ENCODE assay signal across 16 cellular contexts in the genomic region with DNA sequence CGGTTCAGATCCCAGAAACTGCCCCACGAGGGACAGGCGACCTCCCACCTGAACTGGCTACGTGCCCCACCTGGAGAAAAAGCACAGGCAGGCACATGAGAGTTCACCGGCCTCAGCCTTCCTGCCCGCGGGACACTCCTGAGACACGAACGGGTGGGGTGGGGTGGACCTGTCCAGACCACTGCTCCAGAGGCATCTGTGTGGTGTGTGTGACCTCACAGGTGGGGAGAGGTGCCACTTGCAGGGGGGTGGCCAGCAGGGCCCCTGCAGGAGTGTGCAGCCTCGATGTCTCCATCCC.
"Had no signal": no experiment of that assay in that cellular context is flagged by ENCODE, and none has a peak within 500 bp of the region (broad histone marks: within the 10 kb centered on the region; RNA-seq: fewer than 3 reads in every experiment).

No MANE protein-coding gene starts in this region.

- H3K9me3 Mint-ChIP-seq: stimulated activated naive CD8-positive, alpha-beta T cell treated with anti-CD3 and anti-CD28 coated beads, Interleukin-15, Interleukin-2, amounts not matched to agents 100 ng/mL and 50 ng/mL, for 24 hours had no signal

- H3K4me3 ChIP-seq: cardiac muscle cell, gastrocnemius medialis, left ventricle myocardium inferior, prostate gland, SK-N-MC, uterus had no signal

- H3K27me3 Mint-ChIP-seq: stimulated activated naive CD8-positive, alpha-beta T cell treated with anti-CD3 and anti-CD28 coated beads, Interleukin-15, Interleukin-2, amounts not matched to agents 100 ng/mL and 50 ng/mL, for 24 hours had no signal

- DNase-seq: activated CD4-positive, alpha-beta T cell treated with anti-CD3 and anti-CD28 coated beads for 48 hours; activated CD8-positive, alpha-beta memory T cell treated with anti-CD3 and anti-CD28 coated beads for 24 hours; activated gamma-delta T cell; cortex of kidney; effector CD8-positive, alpha-beta T cell; gastrocnemius medialis; left ventricle myocardium inferior; mesenchymal stem cell; stimulated activated CD4-positive, alpha-beta T cell treated with anti-CD3 and anti-CD28 coated beads, Interleukin-2, amount 100 ng/mL, for 24 hours; uterus had no signal

- ATAC-seq: gastrocnemius medialis, sciatic nerve had no signal

- H3K27ac ChIP-seq: cardiac muscle cell, gastrocnemius medialis, left ventricle myocardium inferior, neutrophil, prostate gland, SK-N-MC, uterus had no signal

- H3K4me1 ChIP-seq: gastrocnemius medialis, prostate gland, uterus had no signal

- H3K27ac Mint-ChIP-seq: stimulated activated naive CD8-positive, alpha-beta T cell treated with anti-CD3 and anti-CD28 coated beads, Interleukin-15, Interleukin-2, amounts not matched to agents 100 ng/mL and 50 ng/mL, for 24 hours had no signal

- H3K4me3 Mint-ChIP-seq: stimulated activated naive CD8-positive, alpha-beta T cell treated with anti-CD3 and anti-CD28 coated beads, Interleukin-15, Interleukin-2, amounts not matched to agents 100 ng/mL and 50 ng/mL, for 24 hours had no signal

- H3K9me3 ChIP-seq: gastrocnemius medialis, left ventricle myocardium inferior, neutrophil, prostate gland, uterus had no signal

- H3K27me3 ChIP-seq: cardiac muscle cell, gastrocnemius medialis, neutrophil, uterus had no signal

- H3K36me3 ChIP-seq: uterus had no signal
